Comparison of ENCODE assay signal across 1 cellular context in the genomic region with DNA sequence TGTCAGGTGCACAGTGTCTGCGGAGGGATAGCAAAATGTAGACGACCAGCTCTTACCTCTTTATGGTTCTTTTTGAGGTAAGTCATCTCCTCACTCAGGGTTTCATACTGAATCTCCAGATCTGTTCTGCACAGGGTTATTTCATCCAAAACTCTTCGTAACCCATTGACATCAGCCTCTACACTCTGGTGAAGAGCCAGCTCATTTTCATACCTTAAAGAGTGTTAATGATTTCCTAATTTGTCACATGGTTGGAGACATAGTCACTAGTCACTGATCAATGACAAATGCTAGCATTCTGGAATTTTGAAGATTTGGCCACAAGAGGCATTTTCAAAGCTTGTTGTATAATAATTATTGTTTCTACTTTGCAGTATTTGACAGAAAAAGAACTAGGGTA.
TF ChIP-seq lines count a peak whose summit lies in the region.

No MANE protein-coding gene starts in this region.

TF ChIP-seq in GM12878, 131 proteins besides CTCF, POLR2A, EP300 and RAD21:
- TF ChIP-seq IKZF2 (IDR thresholded peaks at IDR 0.05) (no peak), CBFB (IDR thresholded peaks at IDR 0.05; ENCODE audit: low read depth) (no peak), SP1 (IDR thresholded peaks at IDR 0.05; ENCODE audit: low read depth, low read length) (no peak), TCF3 (IDR thresholded peaks at IDR 0.05; ENCODE audit: borderline replicate concordance, insufficient read depth, low read depth, low read length) (no peak), SREBF2 (IDR thresholded peaks at IDR 0.05; ENCODE audit: low read length) (no peak), RAD51 (IDR thresholded peaks at IDR 0.05) (no peak), ATF7 (IDR thresholded peaks at IDR 0.05; ENCODE audit: low read depth) (no peak), ZNF592 (IDR thresholded peaks at IDR 0.05) (no peak), PAX5 (IDR thresholded peaks at IDR 0.05; ENCODE audit: borderline replicate concordance, low read depth, low read length) (no peak), SUZ12 (IDR thresholded peaks at IDR 0.05; ENCODE audit: unreplicated experiment) (no peak), GABPA (IDR thresholded peaks at IDR 0.05; ENCODE audit: low read depth) (no peak), POLR2AphosphoS5 (IDR thresholded peaks at IDR 0.05; ENCODE audit: low read length) (no peak), MEF2A (IDR thresholded peaks at IDR 0.05; ENCODE audit: insufficient read depth, low read depth, low read length) (no peak), RB1 (IDR thresholded peaks at IDR 0.05; ENCODE audit: borderline replicate concordance) (no peak), ATF2 (IDR thresholded peaks at IDR 0.05; ENCODE audit: low read length) (no peak)
- TF ChIP-seq, protein P1, sequence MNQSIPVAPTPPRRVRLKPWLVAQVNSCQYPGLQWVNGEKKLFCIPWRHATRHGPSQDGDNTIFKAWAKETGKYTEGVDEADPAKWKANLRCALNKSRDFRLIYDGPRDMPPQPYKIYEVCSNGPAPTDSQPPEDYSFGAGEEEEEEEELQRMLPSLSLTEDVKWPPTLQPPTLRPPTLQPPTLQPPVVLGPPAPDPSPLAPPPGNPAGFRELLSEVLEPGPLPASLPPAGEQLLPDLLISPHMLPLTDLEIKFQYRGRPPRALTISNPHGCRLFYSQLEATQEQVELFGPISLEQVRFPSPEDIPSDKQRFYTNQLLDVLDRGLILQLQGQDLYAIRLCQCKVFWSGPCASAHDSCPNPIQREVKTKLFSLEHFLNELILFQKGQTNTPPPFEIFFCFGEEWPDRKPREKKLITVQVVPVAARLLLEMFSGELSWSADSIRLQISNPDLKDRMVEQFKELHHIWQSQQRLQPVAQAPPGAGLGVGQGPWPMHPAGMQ (IDR thresholded peaks at IDR 0.05; ENCODE audit: borderline replicate concordance): no peak
